8 cellular contexts compared by ENCODE assay signal in the genomic region with DNA sequence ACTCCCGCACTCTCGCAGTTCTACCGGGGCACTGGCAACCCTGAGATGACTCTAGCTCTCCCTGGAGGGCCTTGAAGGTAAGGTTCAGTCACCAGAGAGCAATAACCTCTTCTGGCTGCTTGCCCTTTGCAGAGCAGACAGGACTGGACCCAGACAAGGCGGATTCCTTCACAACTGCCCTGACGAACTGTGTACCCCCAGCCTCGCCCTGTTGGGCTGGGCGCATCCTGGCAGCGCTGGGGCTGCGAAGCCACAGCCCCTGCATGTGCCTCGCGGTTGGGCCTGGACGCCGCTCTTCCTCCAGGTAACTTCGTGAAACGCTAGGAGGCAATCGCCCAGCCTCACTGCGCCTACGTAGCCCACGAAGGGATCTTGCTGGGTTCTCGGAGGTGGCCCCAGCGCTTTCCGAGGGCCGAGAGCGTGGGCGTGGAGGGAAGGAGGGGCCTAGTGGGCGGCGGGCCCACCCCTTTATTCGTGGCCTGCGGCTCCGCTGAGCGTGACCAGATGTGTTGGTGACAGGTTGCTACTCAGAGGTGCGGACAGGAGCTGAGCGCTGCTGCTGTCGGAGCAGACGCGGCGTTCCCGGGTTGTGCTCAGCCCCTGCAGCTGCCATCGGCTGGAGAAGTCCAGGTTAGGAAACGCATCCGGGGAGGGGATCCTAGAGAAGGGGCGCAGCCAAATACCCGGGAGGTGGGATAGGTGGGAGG. TPM values are rescaled to one million over a fixed set of nuclear protein-coding genes. Genes with fewer than 3 reads are reported as not detected.
DNase-seq lines count a peak whose midpoint lies in the region; ATAC-seq and TF ChIP-seq lines count a peak whose summit lies in the region.

No MANE protein-coding gene starts in this region.

- DNase-seq in activated CD4-positive, CD25-positive, alpha-beta regulatory T cell treated with anti-CD3 and anti-CD28 coated beads, Interleukin-2, amount 50 U/mL, for 72 hours, result peak; percentile 42
- peak in 2 of 3 donors; percentile 29 to 33 for DNase-seq in immature natural killer cell
- no peak for DNase-seq in stimulated activated naive B cell treated with anti-CD40 and anti-IgM and Interleukin-4, amounts not matched to agents 10 μg/mL and 1 μg/mL and 100 μg/mL, for 72 hours
- DNase-seq in NCI-H345 treated with DMSO at 0.1 percent for 48 hours (lab: John Stamatoyannopoulos, UW; ENCODE audit: unreplicated experiment), result no peak
- DNase-seq in GM13977 (ENCODE audit: low spot score), result no peak

- TF ChIP-seq CTCF in GM13977 (IDR thresholded peaks at IDR 0.05; ENCODE audit: extremely low read depth, insufficient read depth, missing control alignments), result no peak

- no peak overlapping the region for H3K27ac Mint-ChIP-seq in activated naive CD8-positive, alpha-beta T cell
- peak overlapping the region in 1 of 6 donors; percentile 61 for H3K27ac Mint-ChIP-seq in immature natural killer cell
- H3K27ac Mint-ChIP-seq in stimulated activated naive B cell treated with anti-CD40 and anti-IgM and Interleukin-4, amounts not matched to agents 10 μg/mL and 1 μg/mL and 100 μg/mL, for 72 hours, result no peak overlapping the region

- no peaks in the 10 kb centered on the region for H3K9me3 Mint-ChIP-seq in activated naive CD8-positive, alpha-beta T cell (ENCODE audit: low read depth)
- H3K9me3 Mint-ChIP-seq in immature natural killer cell, result no peaks in the 10 kb centered on the region
- H3K9me3 Mint-ChIP-seq in stimulated activated naive B cell treated with anti-CD40 and anti-IgM and Interleukin-4, amounts not matched to agents 10 μg/mL and 1 μg/mL and 100 μg/mL, for 72 hours, result no peaks in the 10 kb centered on the region

- H3K4me1 Mint-ChIP-seq in activated naive CD8-positive, alpha-beta T cell (ENCODE audit: low read depth), result peaks cover 11% of the 10 kb centered on the region
- H3K4me1 Mint-ChIP-seq in immature natural killer cell, result peaks cover 24 to 32% of the 10 kb centered on the region in 2 donors
- peaks cover 17 to 35% of the 10 kb centered on the region in 2 donors for H3K4me1 Mint-ChIP-seq in stimulated activated naive B cell treated with anti-CD40 and anti-IgM and Interleukin-4, amounts not matched to agents 10 μg/mL and 1 μg/mL and 100 μg/mL, for 72 hours

- H3K4me3 Mint-ChIP-seq in activated naive CD8-positive, alpha-beta T cell, result peak overlapping the region; percentile 87
- peak overlapping the region; percentile 57 to 88 (median 86) for H3K4me3 Mint-ChIP-seq in immature natural killer cell
- peak overlapping the region; percentile 79 to 84 for H3K4me3 Mint-ChIP-seq in stimulated activated naive B cell treated with anti-CD40 and anti-IgM and Interleukin-4, amounts not matched to agents 10 μg/mL and 1 μg/mL and 100 μg/mL, for 72 hours

- peaks cover 7% of the 10 kb centered on the region for H3K27me3 Mint-ChIP-seq in activated naive CD8-positive, alpha-beta T cell
- peaks cover 11 to 18% (median 16%) of the 10 kb centered on the region in 3 donors for H3K27me3 Mint-ChIP-seq in immature natural killer cell (ENCODE audit: low read depth in 3 of 3)
- peaks cover 32 to 39% of the 10 kb centered on the region in 2 donors for H3K27me3 Mint-ChIP-seq in stimulated activated naive B cell treated with anti-CD40 and anti-IgM and Interleukin-4, amounts not matched to agents 10 μg/mL and 1 μg/mL and 100 μg/mL, for 72 hours

- in situ Hi-C loops in GM13977 (cut with MboI; ENCODE audit: low pct_unique_long_range_greater_than_20kb, low sequenced_read_pairs, unreplicated experiment), result no loop called here

- H3K36me3 Mint-ChIP-seq in activated naive CD8-positive, alpha-beta T cell, result no peaks in the 10 kb centered on the region
- H3K36me3 Mint-ChIP-seq in immature natural killer cell, result no peaks in the 10 kb centered on the region
- no peaks in the 10 kb centered on the region for H3K36me3 Mint-ChIP-seq in stimulated activated naive B cell treated with anti-CD40 and anti-IgM and Interleukin-4, amounts not matched to agents 10 μg/mL and 1 μg/mL and 100 μg/mL, for 72 hours

- no peak for ATAC-seq in activated CD4-positive, CD25-positive, alpha-beta regulatory T cell treated with anti-CD3 and anti-CD28 coated beads, Interleukin-2, amount 50 U/mL, for 24 hours
- peak; percentile 8 to 17 for ATAC-seq in stimulated activated naive B cell treated with anti-CD40 and anti-IgM and Interleukin-4, amounts not matched to agents 10 μg/mL and 1 μg/mL and 100 μg/mL, for 72 hours (replicated peaks)
- ATAC-seq in GM19463 (IDR thresholded peaks at IDR 0.05; ENCODE audit: unreplicated experiment), result no peak

RNA-seq across cellular contexts. Expression of a gene that starts 1.9 kb away (rescaled TPM):
- polyA plus RNA-seq in immature natural killer cell, result under 1 TPM in 1 of 3 donors, not detected in 2; 0.61 TPM

Comparison
In these comparisons a context has a peak if more than half of its experiments do, and no peak if none do; other contexts are left out.
1. DNase-seq: peak in activated CD4-positive, CD25-positive, alpha-beta regulatory T cell treated with anti-CD3 and anti-CD28 coated beads, Interleukin-2, amount 50 U/mL, for 72 hours (single experiment) and immature natural killer cell (2 of 3); none in stimulated activated naive B cell treated with anti-CD40 and anti-IgM and Interleukin-4, amounts not matched to agents 10 μg/mL and 1 μg/mL and 100 μg/mL, for 72 hours (single experiment), NCI-H345 treated with DMSO at 0.1 percent for 48 hours (single experiment) and GM13977 (single experiment).
2. ATAC-seq: peak in stimulated activated naive B cell treated with anti-CD40 and anti-IgM and Interleukin-4, amounts not matched to agents 10 μg/mL and 1 μg/mL and 100 μg/mL, for 72 hours (2 of 2); none in activated CD4-positive, CD25-positive, alpha-beta regulatory T cell treated with anti-CD3 and anti-CD28 coated beads, Interleukin-2, amount 50 U/mL, for 24 hours (0 of 2) and GM19463 (single experiment).
3. Peak in every context shown above with its lines, with median percentiles within 50 percentile points of each other: H3K4me3 Mint-ChIP-seq.